2 cellular contexts compared by ENCODE assay signal in genomic region chr10:95604630-95605029, GRCh38.
TF ChIP-seq lines count a peak whose summit lies in the region.

No MANE protein-coding gene starts in this region.

TF ChIP-seq in SK-N-SH treated with all-trans-retinoic acid at 6 μM for 48 hours, 23 proteins besides CTCF, POLR2A, EP300 and RAD21 (continued from another document):
- TF ChIP-seq, protein P1, sequence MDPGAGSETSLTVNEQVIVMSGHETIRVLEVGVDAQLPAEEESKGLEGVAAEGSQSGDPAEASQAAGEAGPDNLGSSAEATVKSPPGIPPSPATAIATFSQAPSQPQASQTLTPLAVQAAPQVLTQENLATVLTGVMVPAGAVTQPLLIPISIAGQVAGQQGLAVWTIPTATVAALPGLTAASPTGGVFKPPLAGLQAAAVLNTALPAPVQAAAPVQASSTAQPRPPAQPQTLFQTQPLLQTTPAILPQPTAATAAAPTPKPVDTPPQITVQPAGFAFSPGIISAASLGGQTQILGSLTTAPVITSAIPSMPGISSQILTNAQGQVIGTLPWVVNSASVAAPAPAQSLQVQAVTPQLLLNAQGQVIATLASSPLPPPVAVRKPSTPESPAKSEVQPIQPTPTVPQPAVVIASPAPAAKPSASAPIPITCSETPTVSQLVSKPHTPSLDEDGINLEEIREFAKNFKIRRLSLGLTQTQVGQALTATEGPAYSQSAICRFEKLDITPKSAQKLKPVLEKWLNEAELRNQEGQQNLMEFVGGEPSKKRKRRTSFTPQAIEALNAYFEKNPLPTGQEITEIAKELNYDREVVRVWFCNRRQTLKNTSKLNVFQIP (CRISPR knock-in tag; IDR thresholded peaks at IDR 0.05; ENCODE audit: borderline replicate concordance, low read depth): no peak
- TF ChIP-seq, protein P2, sequence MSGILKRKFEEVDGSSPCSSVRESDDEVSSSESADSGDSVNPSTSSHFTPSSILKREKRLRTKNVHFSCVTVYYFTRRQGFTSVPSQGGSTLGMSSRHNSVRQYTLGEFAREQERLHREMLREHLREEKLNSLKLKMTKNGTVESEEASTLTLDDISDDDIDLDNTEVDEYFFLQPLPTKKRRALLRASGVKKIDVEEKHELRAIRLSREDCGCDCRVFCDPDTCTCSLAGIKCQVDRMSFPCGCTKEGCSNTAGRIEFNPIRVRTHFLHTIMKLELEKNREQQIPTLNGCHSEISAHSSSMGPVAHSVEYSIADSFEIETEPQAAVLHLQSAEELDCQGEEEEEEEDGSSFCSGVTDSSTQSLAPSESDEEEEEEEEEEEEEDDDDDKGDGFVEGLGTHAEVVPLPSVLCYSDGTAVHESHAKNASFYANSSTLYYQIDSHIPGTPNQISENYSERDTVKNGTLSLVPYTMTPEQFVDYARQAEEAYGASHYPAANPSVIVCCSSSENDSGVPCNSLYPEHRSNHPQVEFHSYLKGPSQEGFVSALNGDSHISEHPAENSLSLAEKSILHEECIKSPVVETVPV (CRISPR knock-in tag; IDR thresholded peaks at IDR 0.05): no peak
- TF ChIP-seq RARB (CRISPR knock-in tag; IDR thresholded peaks at IDR 0.05): no peak
- TF ChIP-seq TCF4 (CRISPR knock-in tag; IDR thresholded peaks at IDR 0.05; ENCODE audit: borderline replicate concordance): no peak
- TF ChIP-seq CREB5 (CRISPR knock-in tag; IDR thresholded peaks at IDR 0.05; ENCODE audit: low read depth): no peak
- no peak for TF ChIP-seq SNAI2 (CRISPR knock-in tag; IDR thresholded peaks at IDR 0.05)
- TF ChIP-seq TOX (CRISPR knock-in tag; IDR thresholded peaks at IDR 0.05; ENCODE audit: borderline replicate concordance): no peak
- no peak for TF ChIP-seq ARNTL (CRISPR knock-in tag; IDR thresholded peaks at IDR 0.05; ENCODE audit: borderline replicate concordance, low read depth)
- TF ChIP-seq ISL1 (CRISPR knock-in tag; IDR thresholded peaks at IDR 0.05): no peak
- no peak for TF ChIP-seq ZFP30 (CRISPR knock-in tag; IDR thresholded peaks at IDR 0.05)
TF ChIP-seq in SK-N-SH treated with all-trans-retinoic acid at 6 μM for 48 hours: peak in this region for 0.

TF ChIP-seq in SK-N-SH, 30 proteins besides CTCF, POLR2A, EP300 and RAD21 (continued from another document):
- TF ChIP-seq, protein P3, sequence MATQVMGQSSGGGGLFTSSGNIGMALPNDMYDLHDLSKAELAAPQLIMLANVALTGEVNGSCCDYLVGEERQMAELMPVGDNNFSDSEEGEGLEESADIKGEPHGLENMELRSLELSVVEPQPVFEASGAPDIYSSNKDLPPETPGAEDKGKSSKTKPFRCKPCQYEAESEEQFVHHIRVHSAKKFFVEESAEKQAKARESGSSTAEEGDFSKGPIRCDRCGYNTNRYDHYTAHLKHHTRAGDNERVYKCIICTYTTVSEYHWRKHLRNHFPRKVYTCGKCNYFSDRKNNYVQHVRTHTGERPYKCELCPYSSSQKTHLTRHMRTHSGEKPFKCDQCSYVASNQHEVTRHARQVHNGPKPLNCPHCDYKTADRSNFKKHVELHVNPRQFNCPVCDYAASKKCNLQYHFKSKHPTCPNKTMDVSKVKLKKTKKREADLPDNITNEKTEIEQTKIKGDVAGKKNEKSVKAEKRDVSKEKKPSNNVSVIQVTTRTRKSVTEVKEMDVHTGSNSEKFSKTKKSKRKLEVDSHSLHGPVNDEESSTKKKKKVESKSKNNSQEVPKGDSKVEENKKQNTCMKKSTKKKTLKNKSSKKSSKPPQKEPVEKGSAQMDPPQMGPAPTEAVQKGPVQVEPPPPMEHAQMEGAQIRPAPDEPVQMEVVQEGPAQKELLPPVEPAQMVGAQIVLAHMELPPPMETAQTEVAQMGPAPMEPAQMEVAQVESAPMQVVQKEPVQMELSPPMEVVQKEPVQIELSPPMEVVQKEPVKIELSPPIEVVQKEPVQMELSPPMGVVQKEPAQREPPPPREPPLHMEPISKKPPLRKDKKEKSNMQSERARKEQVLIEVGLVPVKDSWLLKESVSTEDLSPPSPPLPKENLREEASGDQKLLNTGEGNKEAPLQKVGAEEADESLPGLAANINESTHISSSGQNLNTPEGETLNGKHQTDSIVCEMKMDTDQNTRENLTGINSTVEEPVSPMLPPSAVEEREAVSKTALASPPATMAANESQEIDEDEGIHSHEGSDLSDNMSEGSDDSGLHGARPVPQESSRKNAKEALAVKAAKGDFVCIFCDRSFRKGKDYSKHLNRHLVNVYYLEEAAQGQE (IDR thresholded peaks at IDR 0.05; ENCODE audit: low read depth, low read length): no peak
- TF ChIP-seq YY1 (IDR thresholded peaks at IDR 0.05; ENCODE audit: low read depth): no peak
